ENCODE assay signal across 18 cellular contexts in the genomic region with DNA sequence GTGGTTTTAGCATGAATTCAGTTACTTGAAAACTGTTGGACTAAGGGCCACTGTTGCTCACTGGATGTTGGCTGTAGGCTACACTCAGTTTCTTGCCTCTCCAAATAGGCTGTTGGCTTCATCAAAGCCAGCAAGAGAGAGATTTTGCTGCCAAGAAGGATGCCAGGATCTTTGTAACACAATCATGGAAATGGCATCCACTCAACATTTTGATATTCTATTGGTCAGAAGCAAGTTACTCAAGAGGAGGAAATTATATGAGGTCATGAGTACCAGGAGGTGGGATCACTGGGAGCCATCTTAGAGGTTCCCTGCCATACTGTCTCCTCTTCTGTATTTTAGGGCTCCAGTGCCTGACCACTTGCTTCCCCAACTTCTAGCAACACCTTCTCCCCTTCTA. TPM values are rescaled to one million over a fixed set of nuclear protein-coding genes. Genes with fewer than 3 reads are reported as not detected.
"Had no signal": no experiment of that assay in that cellular context is flagged by ENCODE, and none has a peak within 500 bp of the region (broad histone marks: within the 10 kb centered on the region; RNA-seq: fewer than 3 reads in every experiment).

No MANE protein-coding gene starts in this region.

- H3K27ac ChIP-seq: ascending aorta, breast epithelium, prostate gland, right lobe of liver, tibial artery, uterus had no signal

- DNase-seq: activated CD4-positive, alpha-beta T cell treated with anti-CD3 and anti-CD28 coated beads, Interleukin-2, amount 10 ng/mL, durations not matched to agents 7 days and 5 days; activated CD4-positive, CD25-positive, alpha-beta regulatory T cell; activated CD8-positive, alpha-beta memory T cell treated with anti-CD3 and anti-CD28 coated beads for 24 hours; effector memory CD4-positive, alpha-beta T cell; glutamatergic neuron; kidney glomerular epithelial cell; right lobe of liver; stimulated activated naive B cell treated with anti-CD40 and anti-IgM and Interleukin-4, amounts not matched to agents 10 μg/mL and 1 μg/mL and 100 μg/mL, for 72 hours; tibial artery; uterus had no signal

- H3K36me3 ChIP-seq: ascending aorta, breast epithelium, prostate gland, right lobe of liver, tibial artery, uterus had no signal

- H3K27me3 ChIP-seq: ascending aorta, breast epithelium, right lobe of liver, tibial artery, uterus had no signal

- ATAC-seq: natural killer cell treated with Interleukin-12 subunit alpha and Interleukin-12 subunit beta and Interleukin-15 and Interleukin-18, amount 100 ng/mL, for 72 hours; right lobe of liver; stimulated activated naive B cell treated with anti-CD40 and anti-IgM and Interleukin-4, amounts not matched to agents 10 μg/mL and 1 μg/mL and 100 μg/mL, for 72 hours had no signal

- H3K4me1 ChIP-seq: ascending aorta, breast epithelium, prostate gland, right lobe of liver, tibial artery, uterus had no signal

- H3K9me3 ChIP-seq: breast epithelium, prostate gland, right lobe of liver, uterus had no signal

- H3K4me3 ChIP-seq: ascending aorta, breast epithelium, prostate gland, right lobe of liver, tibial artery, uterus had no signal

RNA-seq across cellular contexts. Expression of gene SYDE1, which starts 30.6 kb away (rescaled TPM):
- total RNA-seq: natural killer cell treated with Interleukin-12 subunit alpha and Interleukin-12 subunit beta and Interleukin-15 and Interleukin-18, amount 100 ng/mL, for 72 hours had no signal

RNA-seq across cellular contexts. Expression of gene OR1I1, which starts 55.8 kb away (rescaled TPM):
- total RNA-seq: activated CD4-positive, alpha-beta T cell treated with anti-CD3 and anti-CD28 coated beads, Interleukin-2, amount 10 ng/mL, durations not matched to agents 7 days and 5 days; ascending aorta; breast epithelium; cerebellum; fibroblast of villous mesenchyme; liver; mesenteric fat pad; natural killer cell treated with Interleukin-12 subunit alpha and Interleukin-12 subunit beta and Interleukin-15 and Interleukin-18, amount 100 ng/mL, for 72 hours; prostate gland; right lobe of liver; uterus had no signal
- polyA plus RNA-seq: liver had no signal
